Comparison of ENCODE assay signal across 16 cellular contexts in genomic region chr2:166139479-166139878, GRCh38. TPM values are rescaled to one million over a fixed set of nuclear protein-coding genes. Genes with fewer than 3 reads are reported as not detected.
"Had no signal": no experiment of that assay in that cellular context is flagged by ENCODE, and none has a peak within 500 bp of the region (broad histone marks: within the 10 kb centered on the region; RNA-seq: fewer than 3 reads in every experiment).

No MANE protein-coding gene starts in this region.

RNA-seq across cellular contexts. Expression of gene SCN1A, which starts 11.7 kb away (rescaled TPM):
- total RNA-seq: activated naive CD4-positive, alpha-beta T cell treated with anti-CD3 and anti-CD28 coated beads for 36 hours; activated naive CD4-positive, alpha-beta T cell treated with anti-CD3 and anti-CD28 coated beads, Interleukin-2, amount 50 U/mL, for 72 hours; activated naive CD8-positive, alpha-beta T cell treated with anti-CD3 and anti-CD28 coated beads for 36 hours; activated naive CD8-positive, alpha-beta T cell treated with anti-CD3 and anti-CD28 coated beads, Interleukin-2, amount 10 ng/mL, durations not matched to agents 7 days and 5 days; activated T-cell treated with anti-CD3 and anti-CD28 coated beads, Interleukin-2, amount 50 U/mL, for 4 hours; activated T-cell treated with anti-CD3 and anti-CD28 coated beads, Interleukin-2, amount 50 U/mL, for 72 hours; activated T-helper 1 cell treated with anti-CD3 and anti-CD28 coated beads, Interleukin-12 subunit alpha, Interleukin-12 subunit beta, Interleukin-2, Interleukin-4 antibody, amounts not matched to agents 30 ng/mL and 10 ng/mL and 1 ng/mL, durations not matched to agents 14 hours and 24 hours and 36 hours; activated T-helper 17 cell treated with anti-CD3 and anti-CD28 coated beads, Interleukin-2, amount 50 U/mL, for 72 hours; activated T-helper 2 cell treated with anti-CD3 and anti-CD28 coated beads, Interferon-gamma antibody, Interleukin-2, Interleukin-4, amounts not matched to agents 10 μg/mL and 5 μg/mL and 100 μg/mL, durations not matched to agents 14 hours and 24 hours and 36 hours; aorta; ascending aorta; astrocyte; body of pancreas; breast epithelium; bronchial epithelial cell had no signal
- polyA plus RNA-seq: aorta, cardiac muscle cell had no signal
